In the genomic region with DNA sequence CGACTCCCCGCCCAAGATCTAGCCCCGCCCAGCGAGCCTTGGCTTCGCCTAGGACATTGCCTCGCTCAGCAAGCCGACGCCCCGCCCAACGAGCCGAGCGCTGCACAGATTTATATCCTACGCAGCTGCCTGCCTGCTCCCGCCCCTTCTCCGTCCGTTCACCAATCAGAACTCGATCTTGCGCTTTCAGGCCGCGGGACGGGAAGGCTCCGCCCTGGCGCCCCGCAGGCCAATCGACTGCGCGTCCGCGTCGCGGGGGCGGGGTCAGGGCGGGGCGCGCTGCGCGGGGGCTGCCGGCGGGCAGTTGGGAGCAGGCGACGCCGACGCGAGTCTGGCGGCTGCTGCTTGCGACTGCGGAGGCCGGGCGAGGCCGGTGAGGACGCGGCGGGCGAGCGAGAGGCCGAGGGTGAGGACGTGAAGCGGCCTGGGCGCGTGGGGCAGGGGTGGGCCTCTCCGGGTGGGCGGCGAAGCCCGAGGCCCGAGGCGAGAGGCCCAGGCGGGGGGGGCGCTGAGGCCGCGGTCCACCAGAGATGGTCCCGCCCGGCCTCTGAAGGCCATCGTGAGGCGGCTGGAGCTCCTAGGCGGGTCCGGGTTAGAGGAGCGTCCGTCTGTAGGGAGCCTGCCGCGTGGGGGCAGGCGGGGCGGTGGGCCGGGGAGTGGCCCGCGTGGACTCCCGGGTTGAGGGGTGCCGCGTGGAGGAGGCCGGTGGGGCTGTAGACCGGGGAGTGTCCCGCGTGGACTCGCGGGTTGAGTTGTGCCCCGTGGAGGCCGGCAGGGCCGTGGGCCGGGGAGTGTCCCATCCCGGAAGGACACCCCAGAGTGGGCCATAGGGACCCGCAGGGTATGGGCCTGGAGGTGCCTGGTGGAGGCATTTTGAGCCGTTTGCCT, we compare ENCODE assay signal across 1 cellular context.
TF ChIP-seq lines count a peak whose summit lies in the region.

TSS of gene FARP2 (plus strand) at position 303 of the 888 bp plus-strand sequence. CDS start 16,823 bp downstream, outside the sequence.

TF ChIP-seq in HepG2, 621 proteins besides CTCF, POLR2A, EP300 and RAD21 (continued from another document and continues in another):
- TF ChIP-seq THAP9 (CRISPR knock-in tag; IDR thresholded peaks at IDR 0.05; ENCODE audit: borderline replicate concordance) (no peak; the same call in 1 of the 2 replicates), ZNF709 (CRISPR knock-in tag; IDR thresholded peaks at IDR 0.05) (peak; percentile 50; the same call in 1 of the 2 replicates), ZFP1 (CRISPR knock-in tag; IDR thresholded peaks at IDR 0.05) (no peak), ZNF230 (CRISPR knock-in tag; IDR thresholded peaks at IDR 0.05) (no peak; the same call in none of the 2 replicates), SMARCC2 (IDR thresholded peaks at IDR 0.05) (no peak), ATF2 (CRISPR knock-in tag; IDR thresholded peaks at IDR 0.05) (0 out of 2 replicates have a peak, but pooled peaks have one; percentile 39), ZNF143 (CRISPR knock-in tag; IDR thresholded peaks at IDR 0.05) (no peak), ZFX (CRISPR knock-in tag; IDR thresholded peaks at IDR 0.05; ENCODE audit: low read depth) (peak; percentile 98), RFX3 (CRISPR knock-in tag; IDR thresholded peaks at IDR 0.05) (no peak), MAFG (CRISPR knock-in tag; IDR thresholded peaks at IDR 0.05) (no peak), THYN1 (CRISPR knock-in tag; IDR thresholded peaks at IDR 0.05; ENCODE audit: borderline replicate concordance, low read depth) (0 out of 2 replicates have a peak, but pooled peaks have one; percentile 29), SP5 (CRISPR knock-in tag; IDR thresholded peaks at IDR 0.05; ENCODE audit: borderline replicate concordance, low read depth) (no peak), ZNF282 (IDR thresholded peaks at IDR 0.05; ENCODE audit: partially characterized antibody) (no peak), ZNF10 (CRISPR knock-in tag; IDR thresholded peaks at IDR 0.05; ENCODE audit: borderline replicate concordance, low read depth) (no peak), NONO (IDR thresholded peaks at IDR 0.05) (no peak), NONO (CRISPR knock-in tag; conservative IDR thresholded peaks at IDR 0.05) (peak; percentile 53; the same call in 1 of the 2 replicates), MEF2D (CRISPR knock-in tag; IDR thresholded peaks at IDR 0.05) (no peak), ZBTB7B (CRISPR knock-in tag; IDR thresholded peaks at IDR 0.05) (0 out of 2 replicates have a peak, but pooled peaks have one; percentile 57), NFE2L2 (IDR thresholded peaks at IDR 0.05; ENCODE audit: low read length) (no peak), PRMT3 (CRISPR knock-in tag; IDR thresholded peaks at IDR 0.05; ENCODE audit: borderline replicate concordance, low read depth) (0 out of 2 replicates have a peak, but pooled peaks have one; percentile 65), ZEB1 (IDR thresholded peaks at IDR 0.05; ENCODE audit: insufficient replicate concordance, low read depth) (no peak), ZNF816 (CRISPR knock-in tag; IDR thresholded peaks at IDR 0.05; ENCODE audit: borderline replicate concordance) (peak; percentile 90), ZNF660 (CRISPR knock-in tag; IDR thresholded peaks at IDR 0.05; ENCODE audit: borderline replicate concordance, low read depth) (no peak), SRSF1 (optimal IDR thresholded peaks at IDR 0.05; ENCODE audit: low read depth, low read length) (no peak), ELF3 (CRISPR knock-in tag; IDR thresholded peaks at IDR 0.05) (peak; percentile 56), ZNF207 (IDR thresholded peaks at IDR 0.05; ENCODE audit: borderline replicate concordance) (no peak), IKZF1 (IDR thresholded peaks at IDR 0.05) (no peak), ZNF160 (CRISPR knock-in tag; IDR thresholded peaks at IDR 0.05) (peak; percentile 50), POGZ (CRISPR knock-in tag; IDR thresholded peaks at IDR 0.05) (0 out of 2 replicates have a peak, but pooled peaks have one; percentile 7), KAT2B (IDR thresholded peaks at IDR 0.05; ENCODE audit: borderline replicate concordance, low read depth, low read length) (no peak), ZNF484 (CRISPR knock-in tag; IDR thresholded peaks at IDR 0.05; ENCODE audit: borderline replicate concordance, low read depth) (no peak), RBFOX2 (IDR thresholded peaks at IDR 0.05; ENCODE audit: low read depth, low read length) (peak; percentile 87), ZNF232 (CRISPR knock-in tag; IDR thresholded peaks at IDR 0.05; ENCODE audit: borderline replicate concordance) (no peak), ZNF782 (CRISPR knock-in tag; IDR thresholded peaks at IDR 0.05; ENCODE audit: borderline replicate concordance) (0 out of 2 replicates have a peak, but pooled peaks have one; percentile 46), ARNT2 (CRISPR knock-in tag; IDR thresholded peaks at IDR 0.05; ENCODE audit: low read depth) (peak; percentile 91), ZNF121 (CRISPR knock-in tag; IDR thresholded peaks at IDR 0.05) (no peak), ZNF337 (CRISPR knock-in tag; IDR thresholded peaks at IDR 0.05; ENCODE audit: borderline replicate concordance, low read depth) (no peak), MZF1 (CRISPR knock-in tag; IDR thresholded peaks at IDR 0.05; ENCODE audit: borderline replicate concordance) (no peak), NFE2 (CRISPR knock-in tag; IDR thresholded peaks at IDR 0.05) (no peak), ZNF670 (CRISPR knock-in tag; IDR thresholded peaks at IDR 0.05; ENCODE audit: borderline replicate concordance) (peak; percentile 67; the same call in 1 of the 2 replicates), GABPA (IDR thresholded peaks at IDR 0.05; ENCODE audit: low read depth, low read length) (no peak), GABPA (CRISPR knock-in tag; IDR thresholded peaks at IDR 0.05; ENCODE audit: low read depth) (no peak)
- TF ChIP-seq, protein P1, sequence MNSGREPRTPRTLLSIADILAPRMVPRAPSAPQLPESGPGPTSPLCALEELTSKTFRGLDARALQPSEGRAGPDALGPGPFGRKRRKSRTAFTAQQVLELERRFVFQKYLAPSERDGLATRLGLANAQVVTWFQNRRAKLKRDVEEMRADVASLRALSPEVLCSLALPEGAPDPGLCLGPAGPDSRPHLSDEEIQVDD (CRISPR knock-in tag; IDR thresholded peaks at IDR 0.05; ENCODE audit: borderline replicate concordance), result peak; percentile 47; the same call in 1 of the 2 replicates
- TF ChIP-seq, protein P2, sequence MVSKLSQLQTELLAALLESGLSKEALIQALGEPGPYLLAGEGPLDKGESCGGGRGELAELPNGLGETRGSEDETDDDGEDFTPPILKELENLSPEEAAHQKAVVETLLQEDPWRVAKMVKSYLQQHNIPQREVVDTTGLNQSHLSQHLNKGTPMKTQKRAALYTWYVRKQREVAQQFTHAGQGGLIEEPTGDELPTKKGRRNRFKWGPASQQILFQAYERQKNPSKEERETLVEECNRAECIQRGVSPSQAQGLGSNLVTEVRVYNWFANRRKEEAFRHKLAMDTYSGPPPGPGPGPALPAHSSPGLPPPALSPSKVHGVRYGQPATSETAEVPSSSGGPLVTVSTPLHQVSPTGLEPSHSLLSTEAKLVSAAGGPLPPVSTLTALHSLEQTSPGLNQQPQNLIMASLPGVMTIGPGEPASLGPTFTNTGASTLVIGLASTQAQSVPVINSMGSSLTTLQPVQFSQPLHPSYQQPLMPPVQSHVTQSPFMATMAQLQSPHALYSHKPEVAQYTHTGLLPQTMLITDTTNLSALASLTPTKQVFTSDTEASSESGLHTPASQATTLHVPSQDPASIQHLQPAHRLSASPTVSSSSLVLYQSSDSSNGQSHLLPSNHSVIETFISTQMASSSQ (IDR thresholded peaks at IDR 0.05; ENCODE audit: low read depth), result no peak
- TF ChIP-seq, protein P2 (CRISPR knock-in tag; IDR thresholded peaks at IDR 0.05; ENCODE audit: borderline replicate concordance), result peak; percentile 36
- TF ChIP-seq, protein P3, sequence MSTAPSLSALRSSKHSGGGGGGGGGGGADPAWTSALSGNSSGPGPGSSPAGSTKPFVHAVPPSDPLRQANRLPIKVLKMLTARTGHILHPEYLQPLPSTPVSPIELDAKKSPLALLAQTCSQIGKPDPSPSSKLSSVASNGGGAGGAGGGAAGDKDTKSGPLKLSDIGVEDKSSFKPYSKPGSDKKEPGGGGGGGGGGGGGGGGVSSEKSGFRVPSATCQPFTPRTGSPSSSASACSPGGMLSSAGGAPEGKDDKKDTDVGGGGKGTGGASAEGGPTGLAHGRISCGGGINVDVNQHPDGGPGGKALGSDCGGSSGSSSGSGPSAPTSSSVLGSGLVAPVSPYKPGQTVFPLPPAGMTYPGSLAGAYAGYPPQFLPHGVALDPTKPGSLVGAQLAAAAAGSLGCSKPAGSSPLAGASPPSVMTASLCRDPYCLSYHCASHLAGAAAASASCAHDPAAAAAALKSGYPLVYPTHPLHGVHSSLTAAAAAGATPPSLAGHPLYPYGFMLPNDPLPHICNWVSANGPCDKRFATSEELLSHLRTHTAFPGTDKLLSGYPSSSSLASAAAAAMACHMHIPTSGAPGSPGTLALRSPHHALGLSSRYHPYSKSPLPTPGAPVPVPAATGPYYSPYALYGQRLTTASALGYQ (CRISPR knock-in tag; IDR thresholded peaks at IDR 0.05), result no peak
- TF ChIP-seq, protein P4, sequence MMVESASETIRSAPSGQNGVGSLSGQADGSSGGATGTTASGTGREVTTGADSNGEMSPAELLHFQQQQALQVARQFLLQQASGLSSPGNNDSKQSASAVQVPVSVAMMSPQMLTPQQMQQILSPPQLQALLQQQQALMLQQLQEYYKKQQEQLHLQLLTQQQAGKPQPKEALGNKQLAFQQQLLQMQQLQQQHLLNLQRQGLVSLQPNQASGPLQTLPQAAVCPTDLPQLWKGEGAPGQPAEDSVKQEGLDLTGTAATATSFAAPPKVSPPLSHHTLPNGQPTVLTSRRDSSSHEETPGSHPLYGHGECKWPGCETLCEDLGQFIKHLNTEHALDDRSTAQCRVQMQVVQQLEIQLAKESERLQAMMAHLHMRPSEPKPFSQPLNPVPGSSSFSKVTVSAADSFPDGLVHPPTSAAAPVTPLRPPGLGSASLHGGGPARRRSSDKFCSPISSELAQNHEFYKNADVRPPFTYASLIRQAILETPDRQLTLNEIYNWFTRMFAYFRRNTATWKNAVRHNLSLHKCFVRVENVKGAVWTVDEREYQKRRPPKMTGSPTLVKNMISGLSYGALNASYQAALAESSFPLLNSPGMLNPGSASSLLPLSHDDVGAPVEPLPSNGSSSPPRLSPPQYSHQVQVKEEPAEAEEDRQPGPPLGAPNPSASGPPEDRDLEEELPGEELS (CRISPR knock-in tag; IDR thresholded peaks at IDR 0.05), result no peak
- TF ChIP-seq, protein P5, sequence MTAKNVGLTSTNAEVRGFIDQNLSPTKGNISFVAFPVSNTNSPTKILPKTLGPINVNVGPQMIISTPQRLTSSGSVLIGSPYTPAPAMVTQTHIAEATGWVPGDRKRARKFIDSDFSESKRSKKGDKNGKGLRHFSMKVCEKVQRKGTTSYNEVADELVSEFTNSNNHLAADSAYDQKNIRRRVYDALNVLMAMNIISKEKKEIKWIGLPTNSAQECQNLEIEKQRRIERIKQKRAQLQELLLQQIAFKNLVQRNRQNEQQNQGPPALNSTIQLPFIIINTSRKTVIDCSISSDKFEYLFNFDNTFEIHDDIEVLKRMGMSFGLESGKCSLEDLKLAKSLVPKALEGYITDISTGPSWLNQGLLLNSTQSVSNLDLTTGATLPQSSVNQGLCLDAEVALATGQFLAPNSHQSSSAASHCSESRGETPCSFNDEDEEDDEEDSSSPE (CRISPR knock-in tag; IDR thresholded peaks at IDR 0.05), result no peak; the same call in none of the 2 replicates
